3 cellular contexts compared by ENCODE assay signal in genomic region chr9:137037035-137037434, GRCh38.
A peak's percentile ranks its signal among the peaks of the same experiment; 100 is the strongest.
TF ChIP-seq lines count a peak whose summit lies in the region.

No MANE protein-coding gene starts in this region.

TF ChIP-seq in HEK293, 187 proteins besides CTCF, POLR2A, EP300 and RAD21:
- TF ChIP-seq ZNF521 (tag by site-specific recombination; IDR thresholded peaks at IDR 0.05) (no peak), KLF1 (tag by site-specific recombination; IDR thresholded peaks at IDR 0.05) (peak; percentile 99), ZBTB17 (tag by site-specific recombination; IDR thresholded peaks at IDR 0.05) (no peak), EGR2 (tag by site-specific recombination; IDR thresholded peaks at IDR 0.05; ENCODE audit: low read depth) (peak; percentile 90), KLF8 (tag by site-specific recombination; IDR thresholded peaks at IDR 0.05) (peak; percentile 15; the same call in 1 of the 2 replicates), ZBTB20 (tag by site-specific recombination; IDR thresholded peaks at IDR 0.05) (no peak), ZNF510 (tag by site-specific recombination; IDR thresholded peaks at IDR 0.05; ENCODE audit: insufficient replicate concordance) (no peak), ZNF518A (tag by site-specific recombination; conservative IDR thresholded peaks at IDR 0.05; ENCODE audit: low read depth) (no peak), KLF9 (tag by site-specific recombination; IDR thresholded peaks at IDR 0.05; ENCODE audit: low read depth) (peak; percentile 83), ZFHX2 (tag by site-specific recombination; conservative IDR thresholded peaks at IDR 0.05) (peak; percentile 95), YY1 (tag by site-specific recombination; IDR thresholded peaks at IDR 0.05) (no peak)

TF ChIP-seq in K562, 482 proteins besides CTCF, POLR2A, EP300 and RAD21:
- TF ChIP-seq SIX5 (IDR thresholded peaks at IDR 0.05; ENCODE audit: borderline replicate concordance in 1 of 2, insufficient read depth in 1 of 2, low read depth in 1 of 2, low read length in 2 of 2) (no peak), ZNF511 (CRISPR knock-in tag; IDR thresholded peaks at IDR 0.05) (no peak), TFE3 (CRISPR knock-in tag; IDR thresholded peaks at IDR 0.05) (no peak), ZNF766 (CRISPR knock-in tag; conservative IDR thresholded peaks at IDR 0.05) (no peak), EGR1 (conservative IDR thresholded peaks at IDR 0.05) (peak; percentile 77), MCM7 (IDR thresholded peaks at IDR 0.05) (no peak), ETV6 (IDR thresholded peaks at IDR 0.05; ENCODE audit: borderline replicate concordance in 1 of 2, low read depth in 2 of 2, low read length in 1 of 2) (no peak), ETV6 (CRISPR knock-in tag; IDR thresholded peaks at IDR 0.05; ENCODE audit: borderline replicate concordance) (no peak), HNRNPK (IDR thresholded peaks at IDR 0.05; ENCODE audit: low read depth, low read length, poor library complexity, severe bottlenecking) (no peak), ZFP36 (IDR thresholded peaks at IDR 0.05; ENCODE audit: low read depth, low read length, partially characterized antibody) (no peak), LARP7 (IDR thresholded peaks at IDR 0.05) (no peak), MITF (IDR thresholded peaks at IDR 0.05) (no peak), NFIC (IDR thresholded peaks at IDR 0.05) (peak; percentile 15; the same call in 1 of the 2 replicates), ZNF384 (IDR thresholded peaks at IDR 0.05; ENCODE audit: low read depth, low read length) (no peak), ZSCAN32 (CRISPR knock-in tag; IDR thresholded peaks at IDR 0.05) (no peak), ATF2 (CRISPR knock-in tag; IDR thresholded peaks at IDR 0.05) (no peak), USF2 (CRISPR knock-in tag; IDR thresholded peaks at IDR 0.05) (0 out of 2 replicates have a peak, but pooled peaks have one; percentile 4), BRF1 (IDR thresholded peaks at IDR 0.05; ENCODE audit: borderline replicate concordance, extremely low read depth, insufficient read length) (no peak), POLR2AphosphoS5 (IDR thresholded peaks at IDR 0.05; ENCODE audit: control insufficient read depth, insufficient read depth, low read depth, low read length) (no peak), PRPF4 (IDR thresholded peaks at IDR 0.05; ENCODE audit: insufficient read depth, low read depth, low read length, poor library complexity, severe bottlenecking) (no peak)

TF ChIP-seq in GM12891, 5 proteins besides CTCF, POLR2A, EP300 and RAD21:
- TF ChIP-seq TAF1 (IDR thresholded peaks at IDR 0.05; ENCODE audit: low read depth, low read length) (no peak), PAX5 (IDR thresholded peaks at IDR 0.05; ENCODE audit: insufficient read depth, low read length, severe bottlenecking) (no peak), SPI1 (IDR thresholded peaks at IDR 0.05; ENCODE audit: low read depth, low read length) (no peak), POLR2AphosphoS5 (IDR thresholded peaks at IDR 0.05; ENCODE audit: low read depth, low read length) (no peak), POU2F2 (IDR thresholded peaks at IDR 0.05; ENCODE audit: low read depth, low read length) (no peak)
TF ChIP-seq in GM12891: peak in this region for 0.
